9 cellular contexts compared by ENCODE assay signal in the genomic region with DNA sequence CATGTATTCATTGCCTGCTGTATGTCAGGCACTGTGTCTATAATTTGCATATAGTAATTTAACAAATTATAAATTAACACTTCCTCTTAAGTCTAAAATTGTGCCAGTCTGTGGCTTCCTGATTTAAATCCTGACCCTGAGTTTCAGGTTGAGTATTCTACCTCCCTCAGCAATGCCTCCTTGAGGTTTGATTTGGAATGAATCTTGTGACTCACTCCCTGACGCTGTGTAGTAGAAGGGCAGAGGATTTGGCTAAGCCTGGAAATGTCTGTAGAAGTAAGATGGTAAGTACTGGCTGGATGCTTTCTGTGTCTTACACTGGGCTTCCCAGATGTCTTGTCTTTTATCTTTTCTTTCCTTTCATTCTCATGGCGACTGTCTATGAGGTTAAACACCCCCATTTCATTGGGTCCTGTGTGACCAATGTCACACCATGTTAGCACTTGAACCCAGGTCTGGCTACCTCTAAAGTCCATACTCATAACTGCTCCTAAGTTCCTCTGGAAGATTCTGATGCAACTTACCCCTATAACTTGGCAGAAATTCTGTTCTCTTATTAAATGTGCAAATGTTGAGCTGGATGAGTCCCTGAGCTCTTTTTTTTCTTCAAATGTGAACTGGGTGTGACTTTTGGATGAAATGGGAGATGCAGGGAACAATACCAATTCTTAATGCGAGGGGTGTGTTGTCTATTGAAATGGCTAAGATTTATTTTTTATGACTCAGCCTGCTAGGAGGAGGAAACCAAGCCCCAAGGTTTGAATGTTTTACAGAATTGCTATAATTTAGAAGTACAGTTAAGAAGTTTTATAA. TPM values are rescaled to one million over a fixed set of nuclear protein-coding genes. Genes with fewer than 3 reads are reported as not detected.
DNase-seq lines count a peak whose midpoint lies in the region; ATAC-seq and TF ChIP-seq lines count a peak whose summit lies in the region.
"Had no signal": no experiment of that assay in that cellular context is flagged by ENCODE, and none has a peak within 500 bp of the region (broad histone marks: within the 10 kb centered on the region; RNA-seq: fewer than 3 reads in every experiment).

No MANE protein-coding gene starts in this region.

- no peak overlapping the region for H3K4me3 ChIP-seq in GM12865 (ENCODE audit: low read depth, low read length)
- H3K4me3 ChIP-seq in epithelial cell of proximal tubule (ENCODE audit: low read depth, low read length) = no peak overlapping the region

- ATAC-seq in HG02852 (IDR thresholded peaks at IDR 0.05; ENCODE audit: unreplicated experiment) = no peak

- no peak for TF ChIP-seq CTCF in GM12865 (IDR thresholded peaks at IDR 0.05; ENCODE audit: insufficient read depth, low read depth, low read length, missing control alignments)
- peak; percentile 40 for TF ChIP-seq CTCF in epithelial cell of proximal tubule (conservative IDR thresholded peaks at IDR 0.05; ENCODE audit: low read depth, low read length)

- peak; percentile 5 for DNase-seq in GM12865 (ENCODE audit: low read depth)
- DNase-seq in NCI-H226 = peak; percentile 67
- DNase-seq in epithelial cell of proximal tubule (ENCODE audit: low read depth) = no peak
- DNase-seq in renal cortical epithelial cell (ENCODE audit: low read depth) = peak; percentile 52
- no peak for DNase-seq in NCI-H2081 treated with DMSO at 0.1 percent for 48 hours (lab: John Stamatoyannopoulos, UW)
- DNase-seq in cerebellar nuclear complex (lab: John Stamatoyannopoulos, UW) = no peak
- DNase-seq in NCI-H446 treated with DMSO at 0.1 percent for 48 hours (lab: John Stamatoyannopoulos, UW) = no peak
- DNase-seq: NCI-H1436 treated with DMSO at 0.1 percent for 48 hours had no signal

RNA-seq across cellular contexts. Expression of a gene that starts 48.5 kb away (rescaled TPM):
- total RNA-seq in epithelial cell of proximal tubule (1.2 and 2.2 TPM in 2 replicates), renal cortical epithelial cell (1.4 and 4.4 TPM in 2 replicates)

Comparison
In these comparisons a context has a peak if more than half of its experiments do, and no peak if none do; other contexts are left out.
1. DNase-seq: peak in GM12865 (single experiment), NCI-H226 (single experiment) and renal cortical epithelial cell (single experiment); none in epithelial cell of proximal tubule (single experiment), NCI-H2081 treated with DMSO at 0.1 percent for 48 hours (single experiment), cerebellar nuclear complex (0 of 2) and NCI-H446 treated with DMSO at 0.1 percent for 48 hours (single experiment).